15 cellular contexts compared by ENCODE assay signal in the genomic region with DNA sequence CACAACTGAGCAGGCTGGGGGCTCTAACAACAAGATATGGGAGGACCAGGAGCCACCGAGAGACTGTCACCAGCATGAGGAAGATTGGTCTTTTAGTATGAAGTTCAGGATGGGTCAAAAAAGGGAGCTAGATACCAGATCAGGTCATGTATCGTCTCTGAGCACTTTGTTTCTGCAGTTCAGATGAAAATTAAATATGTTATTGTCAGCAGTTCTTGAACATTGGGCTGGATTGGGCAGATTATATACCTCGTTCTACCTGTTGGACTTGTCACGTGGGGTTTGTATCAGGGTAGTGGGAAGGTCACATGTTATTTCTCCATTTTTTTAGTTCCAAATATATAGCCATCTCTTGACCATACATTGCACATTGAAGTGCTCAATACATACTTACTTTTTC.
"Had no signal": no experiment of that assay in that cellular context is flagged by ENCODE, and none has a peak within 500 bp of the region (broad histone marks: within the 10 kb centered on the region; RNA-seq: fewer than 3 reads in every experiment).

No MANE protein-coding gene starts in this region.

- H3K27ac ChIP-seq: gastroesophageal sphincter had no signal

- FAIRE-seq: kidney had no signal

- ATAC-seq: gastroesophageal sphincter had no signal

- H3K27me3 Mint-ChIP-seq: central memory CD8-positive, alpha-beta T cell had no signal

- H3K9me3 ChIP-seq: gastroesophageal sphincter, SK-N-SH had no signal

- DNase-seq: activated CD4-positive, alpha-beta T cell treated with anti-CD3 and anti-CD28 coated beads, Interleukin-2, amount 50 U/mL, for 4 hours; activated CD4-positive, CD25-positive, alpha-beta regulatory T cell; activated CD8-positive, alpha-beta memory T cell treated with anti-CD3 and anti-CD28 coated beads, Interleukin-2, amount 50 U/mL, for 48 hours; activated effector memory CD4-positive, alpha-beta T cell treated with anti-CD3 and anti-CD28 coated beads, Interleukin-2, amount 50 U/mL, for 16 hours; cortex of kidney; effector CD8-positive, alpha-beta T cell; kidney; Right ventricle myocardium superior; SK-N-SH; stimulated activated CD4-positive, alpha-beta T cell treated with anti-CD3 and anti-CD28 coated beads, Interleukin-4, amount 100 ng/mL, for 24 hours; substantia nigra; trophoblast cell had no signal

- H3K4me2 ChIP-seq: SK-N-SH had no signal

- H3K27me3 ChIP-seq: gastroesophageal sphincter had no signal

- H3K9me3 Mint-ChIP-seq: central memory CD8-positive, alpha-beta T cell; neural crest cell had no signal

- H3K4me3 Mint-ChIP-seq: central memory CD8-positive, alpha-beta T cell; neural crest cell had no signal

- H3K4me3 ChIP-seq: gastroesophageal sphincter had no signal

- H3K9ac ChIP-seq: SK-N-SH had no signal

- H3K4me1 Mint-ChIP-seq: neural crest cell had no signal
